Comparison of ENCODE assay signal across 25 cellular contexts in the genomic region with DNA sequence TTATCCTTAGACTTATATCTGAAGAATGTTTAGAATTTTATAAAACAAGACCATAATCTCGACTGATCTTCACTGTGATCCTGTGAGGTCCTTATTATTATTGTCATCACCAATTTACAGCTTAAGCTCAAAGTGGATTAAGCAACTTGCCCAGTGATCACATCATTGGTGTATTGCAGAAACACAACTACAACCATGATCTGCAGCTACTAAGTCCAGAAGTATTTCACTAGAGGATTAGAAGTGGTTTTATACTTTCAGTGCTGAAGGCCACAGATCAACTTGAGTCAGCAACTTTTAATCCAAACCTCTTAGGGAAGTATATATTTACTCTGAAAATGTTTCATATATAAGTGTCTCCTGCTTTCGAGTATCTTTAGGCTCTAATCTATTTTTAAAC.
A peak's percentile ranks its signal among the peaks of the same experiment; 100 is the strongest.
DNase-seq lines count a peak whose midpoint lies in the region; ATAC-seq, FAIRE-seq and TF ChIP-seq lines count a peak whose summit lies in the region.
"Had no signal": no experiment of that assay in that cellular context is flagged by ENCODE, and none has a peak within 500 bp of the region (broad histone marks: within the 10 kb centered on the region; RNA-seq: fewer than 3 reads in every experiment).

No MANE protein-coding gene starts in this region.

- no peak overlapping the region for H3K4me3 ChIP-seq in foreskin fibroblast (ENCODE audit: low read depth in 1 of 2, low read length in 2 of 2)
- H3K4me3 ChIP-seq: adrenal gland; BLaER1 treated with 17β-estradiol and CSF1 and Interleukin-3, amounts not matched to agents 10 nM and 100 nM; HAP-1; lung; upper lobe of right lung had no signal

- peak; percentile 17 for FAIRE-seq in urothelium cell line (lab: Jason Lieb, UNC)
- FAIRE-seq: GM12892 had no signal

- no peak for TF ChIP-seq CTCF in foreskin fibroblast (IDR thresholded peaks at IDR 0.05; ENCODE audit: low read depth, low read length)

- ATAC-seq in GM18498 (IDR thresholded peaks at IDR 0.05; ENCODE audit: unreplicated experiment) (no peak), HG02623 (IDR thresholded peaks at IDR 0.05; ENCODE audit: unreplicated experiment) (no peak)
- ATAC-seq: upper lobe of right lung had no signal

- DNase-seq in NCI-H82 (lab: John Stamatoyannopoulos, UW) (peak; percentile 42), NCI-H82 treated with DMSO at 0.1 percent for 48 hours (lab: John Stamatoyannopoulos, UW; ENCODE audit: unreplicated experiment) (no peak), amniotic epithelial cell (ENCODE audit: low read depth) (peak; percentile 96), foreskin fibroblast (peak; percentile 14 to 19), urothelium cell line (ENCODE audit: low spot score) (no peak), NCI-H187 (lab: John Stamatoyannopoulos, UW) (no peak)
- DNase-seq: activated CD4-positive, alpha-beta memory T cell treated with anti-CD3 and anti-CD28 coated beads for 36 hours; activated CD8-positive, alpha-beta memory T cell treated with anti-CD3 and anti-CD28 coated beads, Interleukin-2, amount 50 U/mL, for 48 hours; adrenal gland; COR-L47; cortex of kidney; DMS79 treated with DMSO at 0.1 percent for 48 hours; endodermal cell; kidney glomerular epithelial cell; NK-92 treated with Interleukin-12 subunit alpha and Interleukin-12 subunit beta, amount 100 ng/mL, for 24 hours; SHP77 treated with DMSO at 0.1 percent for 48 hours; stimulated activated CD8-positive, alpha-beta memory T cell treated with anti-CD3 and anti-CD28 coated beads, Interleukin-4, amount 100 ng/mL, for 48 hours; T1000; upper lobe of right lung had no signal

Comparison
In these comparisons a context has a peak if more than half of its experiments do, and no peak if none do; other contexts are left out.
1. DNase-seq: peak in NCI-H82 (single experiment), amniotic epithelial cell (single experiment) and foreskin fibroblast (2 of 2); none in NCI-H82 treated with DMSO at 0.1 percent for 48 hours (single experiment), urothelium cell line (single experiment) and NCI-H187 (0 of 2).